8 cellular contexts compared by ENCODE assay signal in genomic region chr1:161427733-161428516, GRCh38.
DNase-seq lines count a peak whose midpoint lies in the region; ATAC-seq lines count a peak whose summit lies in the region.

No MANE protein-coding gene starts in this region.

- peak overlapping the region; percentile 55 for H3K4me3 ChIP-seq in iPS-11a (ENCODE audit: low read depth, low read length)

- peaks cover 40% of the 10 kb centered on the region for H3K27me3 Mint-ChIP-seq in activated CD4-positive, alpha-beta memory T cell treated with anti-CD3 and anti-CD28 coated beads for 36 hours
- peaks cover 62% of the 10 kb centered on the region for H3K27me3 Mint-ChIP-seq in stimulated activated naive CD8-positive, alpha-beta T cell treated with anti-CD3 and anti-CD28 coated beads, Interleukin-15, Interleukin-2, amounts not matched to agents 100 ng/mL and 50 ng/mL, for 24 hours

- peak overlapping the region; percentile 33 for H3K4me3 Mint-ChIP-seq in activated CD4-positive, alpha-beta memory T cell treated with anti-CD3 and anti-CD28 coated beads for 36 hours
- peak overlapping the region; percentile 66 for H3K4me3 Mint-ChIP-seq in stimulated activated naive CD8-positive, alpha-beta T cell treated with anti-CD3 and anti-CD28 coated beads, Interleukin-15, Interleukin-2, amounts not matched to agents 100 ng/mL and 50 ng/mL, for 24 hours

- intact Hi-C loops in activated CD4-positive, alpha-beta memory T cell treated with anti-CD3 and anti-CD28 coated beads for 36 hours (cut with micrococcal nuclease) = no loop called here

- H3K36me3 Mint-ChIP-seq in activated CD4-positive, alpha-beta memory T cell treated with anti-CD3 and anti-CD28 coated beads for 36 hours = peaks cover 2% of the 10 kb centered on the region
- no peaks in the 10 kb centered on the region for H3K36me3 Mint-ChIP-seq in stimulated activated naive CD8-positive, alpha-beta T cell treated with anti-CD3 and anti-CD28 coated beads, Interleukin-15, Interleukin-2, amounts not matched to agents 100 ng/mL and 50 ng/mL, for 24 hours (ENCODE audit: low read depth)

- DNase-seq in activated CD8-positive, alpha-beta memory T cell treated with anti-CD3 and anti-CD28 coated beads for 24 hours = peak; percentile 80
- DNase-seq in activated CD8-positive, alpha-beta memory T cell treated with anti-CD3 and anti-CD28 coated beads, Interleukin-2, amount 50 U/mL, for 4 hours = no peak
- peak; percentile 56 for DNase-seq in activated CD4-positive, alpha-beta memory T cell treated with anti-CD3 and anti-CD28 coated beads for 36 hours
- DNase-seq in activated gamma-delta T cell (lab: John Stamatoyannopoulos, UW) = no peak

- H3K4me1 Mint-ChIP-seq in activated CD4-positive, alpha-beta memory T cell treated with anti-CD3 and anti-CD28 coated beads for 36 hours (ENCODE audit: low read depth) = peaks cover 20% of the 10 kb centered on the region
- H3K4me1 Mint-ChIP-seq in stimulated activated naive CD8-positive, alpha-beta T cell treated with anti-CD3 and anti-CD28 coated beads, Interleukin-15, Interleukin-2, amounts not matched to agents 100 ng/mL and 50 ng/mL, for 24 hours (ENCODE audit: low read depth) = peaks cover 11% of the 10 kb centered on the region

- ATAC-seq in GM21367 (IDR thresholded peaks at IDR 0.05; ENCODE audit: unreplicated experiment) (no peak), GM19452 (IDR thresholded peaks at IDR 0.05; ENCODE audit: unreplicated experiment) (no peak)

- POLR2A ChIA-PET in activated CD4-positive, alpha-beta memory T cell treated with anti-CD3 and anti-CD28 coated beads for 36 hours (lab: Charles Lee) = interaction anchor here (0.6 kb wide), 1 partner anchor 320 kb away, joined by 3 read pairs; no protein-coding TSS in a partner anchor

- CTCF ChIA-PET in activated CD4-positive, alpha-beta memory T cell treated with anti-CD3 and anti-CD28 coated beads for 36 hours (lab: Charles Lee) = interaction anchor here (1.9 to 3.4 kb wide), 2 partner anchors 8 to 12 kb away, joined by 5 to 24 read pairs; no protein-coding TSS in a partner anchor

- no peaks in the 10 kb centered on the region for H3K9me3 Mint-ChIP-seq in activated CD4-positive, alpha-beta memory T cell treated with anti-CD3 and anti-CD28 coated beads for 36 hours
- H3K9me3 Mint-ChIP-seq in stimulated activated naive CD8-positive, alpha-beta T cell treated with anti-CD3 and anti-CD28 coated beads, Interleukin-15, Interleukin-2, amounts not matched to agents 100 ng/mL and 50 ng/mL, for 24 hours = no peaks in the 10 kb centered on the region

- peak overlapping the region; percentile 6 for H3K27ac Mint-ChIP-seq in activated CD4-positive, alpha-beta memory T cell treated with anti-CD3 and anti-CD28 coated beads for 36 hours
- H3K27ac Mint-ChIP-seq in stimulated activated naive CD8-positive, alpha-beta T cell treated with anti-CD3 and anti-CD28 coated beads, Interleukin-15, Interleukin-2, amounts not matched to agents 100 ng/mL and 50 ng/mL, for 24 hours = peak overlapping the region; percentile 72

Comparison
In these comparisons a context has a peak if more than half of its experiments do, and no peak if none do; other contexts are left out.
1. DNase-seq: peak in activated CD8-positive, alpha-beta memory T cell treated with anti-CD3 and anti-CD28 coated beads for 24 hours (single experiment) and activated CD4-positive, alpha-beta memory T cell treated with anti-CD3 and anti-CD28 coated beads for 36 hours (single experiment); none in activated CD8-positive, alpha-beta memory T cell treated with anti-CD3 and anti-CD28 coated beads, Interleukin-2, amount 50 U/mL, for 4 hours (single experiment) and activated gamma-delta T cell (single experiment).